ENCODE assay signal across 9 cellular contexts in genomic region chr6:2817778-2818443, GRCh38. TPM values are rescaled to one million over a fixed set of nuclear protein-coding genes. Genes with fewer than 3 reads are reported as not detected.
DNase-seq lines count a peak whose midpoint lies in the region; ATAC-seq and TF ChIP-seq lines count a peak whose summit lies in the region.
"Had no signal": no experiment of that assay in that cellular context is flagged by ENCODE, and none has a peak within 500 bp of the region (broad histone marks: within the 10 kb centered on the region; RNA-seq: fewer than 3 reads in every experiment).

No MANE protein-coding gene starts in this region.

- intact Hi-C loops in esophagus muscularis mucosa (cut with DNase I) (no loop called here), ovary (cut with DNase I) (no loop called here)

- DNase-seq in AG04450 (ENCODE audit: low read depth, low spot score) (no peak), RWPE1 (ENCODE audit: low spot score) (peak; percentile 70), esophagus muscularis mucosa (ENCODE audit: extremely low spot score) (no peak), ovary (no peak), DMS79 treated with DMSO at 0.1 percent for 48 hours (lab: John Stamatoyannopoulos, UW) (no peak), NCI-H510A treated with DMSO at 0.1 percent for 48 hours (lab: John Stamatoyannopoulos, UW) (no peak)

- TF ChIP-seq CTCF in AG04450 (IDR thresholded peaks at IDR 0.05; ENCODE audit: low read depth, low read length) (no peak), RWPE1 (conservative IDR thresholded peaks at IDR 0.05; ENCODE audit: low read depth) (no peak), esophagus muscularis mucosa (IDR thresholded peaks at IDR 0.05) (no peak), ovary (IDR thresholded peaks at IDR 0.05) (no peak)

- no peak for TF ChIP-seq POLR2A in esophagus muscularis mucosa (IDR thresholded peaks at IDR 0.05; ENCODE audit: low read depth)
- TF ChIP-seq POLR2A in ovary (IDR thresholded peaks at IDR 0.05): no peak

- peaks cover 4% of the 10 kb centered on the region; the same call in 1 of the 2 replicates for H3K9me3 ChIP-seq in AG04450 (ENCODE audit: control insufficient read depth, insufficient read depth, low read length)
- peaks cover 0 to 11% (median 8%) of the 10 kb centered on the region in 4 donors for H3K9me3 ChIP-seq in esophagus muscularis mucosa
- no peaks in the 10 kb centered on the region for H3K9me3 ChIP-seq in mucosa of stomach (ENCODE audit: control insufficient read depth, low read length)
- H3K9me3 ChIP-seq in ovary: no peaks in the 10 kb centered on the region

- H3K36me3 ChIP-seq in esophagus muscularis mucosa (no peaks in the 10 kb centered on the region), mucosa of stomach (ENCODE audit: control insufficient read depth, insufficient read depth, low read length) (no peaks in the 10 kb centered on the region), ovary (no peaks in the 10 kb centered on the region)

- CTCF ChIA-PET in AG04450 (lab: Charles Lee): interaction anchor here (0.6 to 1.1 kb wide), 2 partner anchors 26 to 114 kb away, joined by 3 to 6 read pairs; no protein-coding TSS in a partner anchor
- CTCF ChIA-PET in RWPE1 (lab: Yijun Ruan, JAX): interaction anchor here (0.6 to 1.3 kb wide), 3 partner anchors 20 to 29 kb away, joined by 3 to 4 read pairs (median 3); no protein-coding TSS in a partner anchor

- H3K27ac ChIP-seq in AG04450 (ENCODE audit: low read depth, low read length) (peak overlapping the region; percentile 40), RWPE1 (no peak overlapping the region), esophagus muscularis mucosa (replicated peaks in 1 of 4) (peak overlapping the region; percentile 46 to 70 (median 53)), ovary (peak overlapping the region in 1 of 2 donors; percentile 47)
- H3K27ac ChIP-seq: KMS-11 had no signal

- no peaks in the 10 kb centered on the region for H3K27me3 ChIP-seq in AG04450 (ENCODE audit: control insufficient read depth, insufficient read depth, low read length)
- H3K27me3 ChIP-seq in esophagus muscularis mucosa: no peaks in the 10 kb centered on the region
- no peaks in the 10 kb centered on the region for H3K27me3 ChIP-seq in mucosa of stomach (ENCODE audit: control insufficient read depth, insufficient read depth, low read length)
- H3K27me3 ChIP-seq in ovary: no peaks in the 10 kb centered on the region

- WGBS in esophagus muscularis mucosa: 22% methylated on average over 4 of the region's 4 CpGs
- 5 to 7% (median 5%) methylated on average over 4 of the region's 4 CpGs for WGBS in ovary, 3 donors

- POLR2A ChIA-PET in AG04450 (lab: Yijun Ruan, JAX): interaction anchor here (2.2 kb wide), 1 partner anchor 23 kb away, joined by 9 read pairs; the partner anchor contains the start of gene SERPINB1
- POLR2A ChIA-PET in RWPE1 (lab: Yijun Ruan, JAX; ENCODE audit: low non-redundant PET): no interaction called here

- no peak for TF ChIP-seq EP300 in esophagus muscularis mucosa (IDR thresholded peaks at IDR 0.05)
- no peak for TF ChIP-seq EP300 in ovary (IDR thresholded peaks at IDR 0.05)

- peak overlapping the region; percentile 8 for H3K9ac ChIP-seq in mucosa of stomach (ENCODE audit: low read length)
- H3K9ac ChIP-seq: KMS-11 had no signal

- H3K4me3 ChIP-seq in AG04450 (ENCODE audit: low read depth, low read length) (no peak overlapping the region), esophagus muscularis mucosa (peak overlapping the region in 3 of 4 donors; percentile 5 to 19 (median 10)), mucosa of stomach (ENCODE audit: low read length) (no peak overlapping the region), ovary (no peak overlapping the region)

- ATAC-seq in GM18858 (IDR thresholded peaks at IDR 0.05; ENCODE audit: unreplicated experiment): no peak

- H3K4me1 ChIP-seq in esophagus muscularis mucosa (peaks cover 17 to 30% (median 22%) of the 10 kb centered on the region in 4 donors), mucosa of stomach (ENCODE audit: control insufficient read depth, insufficient read depth, low read length) (peaks cover 17% of the 10 kb centered on the region), ovary (ENCODE audit: insufficient read depth) (peaks cover 2% of the 10 kb centered on the region)

RNA-seq across cellular contexts. Expression of gene SERPINB1, which starts 23.8 kb away (rescaled TPM):
- polyA plus RNA-seq in AG04450 (2011; rRNA removed) (17.7 and 22.4 TPM in 2 replicates), ovary (10 to 100 TPM; 25.9 to 57.0 TPM)
- polyA minus RNA-seq in AG04450 (2011; rRNA and poly(A)+ RNA removed): 7.1 and 8.9 TPM in 2 replicates
- total RNA-seq in esophagus muscularis mucosa (100 to 1,000 TPM in 1 of 4 donors, 10 to 100 TPM in 3; 23.3 to 123 (median 29.9) TPM), ovary (10 to 100 TPM; 13.5 to 38.1 (median 27.7) TPM)

RNA-seq across cellular contexts. Expression of gene WRNIP1, which starts 52.7 kb away (rescaled TPM):
- polyA plus RNA-seq in AG04450 (2011; rRNA removed) (28.0 and 35.2 TPM in 2 replicates), ovary (10 to 100 TPM; 33.9 to 39.5 TPM)
- 24.0 and 33.9 TPM in 2 replicates for polyA minus RNA-seq in AG04450 (2011; rRNA and poly(A)+ RNA removed)
- total RNA-seq in esophagus muscularis mucosa (10 to 100 TPM; 55.2 to 77.2 (median 63.7) TPM), ovary (10 to 100 TPM; 30.4 to 73.4 (median 34.6) TPM)

Comparison
In these comparisons a context has a peak if more than half of its experiments do, and no peak if none do; other contexts are left out.
1. H3K4me3 ChIP-seq: peak in esophagus muscularis mucosa (3 of 4); none in AG04450 (single experiment), mucosa of stomach (single experiment) and ovary (single experiment).